9 cellular contexts compared by ENCODE assay signal in genomic region chr13:101919541-101920306, GRCh38.
DNase-seq lines count a peak whose midpoint lies in the region; TF ChIP-seq lines count a peak whose summit lies in the region.
"Had no signal": no experiment of that assay in that cellular context is flagged by ENCODE, and none has a peak within 500 bp of the region (broad histone marks: within the 10 kb centered on the region; RNA-seq: fewer than 3 reads in every experiment).

No MANE protein-coding gene starts in this region.

- TF ChIP-seq POLR2A in lower leg skin (IDR thresholded peaks at IDR 0.05) = no peak

- no TSS peak for BruUV-seq in A673 (replicated peaks; lab: Mats Ljungman, UMichigan)

- peaks cover 18% of the 10 kb centered on the region for H3K4me1 ChIP-seq in HUES6 (ENCODE audit: control insufficient read depth, insufficient read depth, low read length)
- H3K4me1 ChIP-seq in A673 (ENCODE audit: insufficient read depth, low read length, poor library complexity, severe bottlenecking) = peaks cover 13% of the 10 kb centered on the region

- intact Hi-C loops in lower leg skin (cut with DNase I; ENCODE audit: low total_unique reads) = no loop called here
- intact Hi-C loops in A673 (cut with micrococcal nuclease; ENCODE audit: unreplicated experiment) = loop anchor here (5.0 to 10.0 kb wide), 3 partner anchors 132 to 777 kb away; no protein-coding TSS in a partner anchor
- intact Hi-C loops in activated T-helper 2 cell treated with anti-CD3 and anti-CD28 coated beads, Interferon-gamma antibody, Interleukin-2, Interleukin-4, amounts not matched to agents 10 μg/mL and 5 μg/mL and 100 μg/mL, durations not matched to agents 14 hours and 24 hours and 36 hours (cut with micrococcal nuclease) = loop anchor here (5.0 to 10.0 kb wide), 2 partner anchors 505 to 1947 kb away; partner anchors contain the start of genes NALCN and ZIC5

- CTCF ChIA-PET in A673 (lab: Charles Lee) = interaction anchor here (0.7 to 0.9 kb wide), 3 partner anchors 134 to 774 kb away, joined by 3 to 5 read pairs (median 4); no protein-coding TSS in a partner anchor

- peak overlapping the region; percentile 60 for H3K4me3 ChIP-seq in HUES6 (ENCODE audit: low read depth, low read length)
- H3K4me3 ChIP-seq in lower leg skin (ENCODE audit: low read depth, poor library complexity, severe bottlenecking) = no peak overlapping the region
- H3K4me3 ChIP-seq in A673 (ENCODE audit: low read depth, low read length, poor library complexity, severe bottlenecking) = no peak overlapping the region
- H3K4me3 ChIP-seq: lung had no signal

- H3K36me3 ChIP-seq in HUES6 (ENCODE audit: control insufficient read depth, insufficient read depth, low read length) (no peaks in the 10 kb centered on the region), A673 (ENCODE audit: insufficient read depth, low read length, poor library complexity, severe bottlenecking) (no peaks in the 10 kb centered on the region)

- no peaks in the 10 kb centered on the region for H3K36me3 Mint-ChIP-seq in glutamatergic neuron (ENCODE audit: unreplicated experiment)
- no peaks in the 10 kb centered on the region for H3K36me3 Mint-ChIP-seq in activated T-helper 2 cell treated with anti-CD3 and anti-CD28 coated beads, Interferon-gamma antibody, Interleukin-2, Interleukin-4, amounts not matched to agents 10 μg/mL and 5 μg/mL and 100 μg/mL, durations not matched to agents 14 hours and 24 hours and 36 hours (ENCODE audit: low read depth)

- no peak overlapping the region for H3K27ac ChIP-seq in HUES6 (ENCODE audit: low read depth, low read length)
- no peak overlapping the region for H3K27ac ChIP-seq in A673 (ENCODE audit: low read depth, low read length, poor library complexity, severe bottlenecking)

- no peak overlapping the region for H3K9ac ChIP-seq in HUES6 (ENCODE audit: low read length)

- WGBS in lower leg skin, 2 donors = 6 to 12% methylated on average over 27 of the region's 27 CpGs

- POLR2A ChIA-PET in A673 (lab: Charles Lee; ENCODE audit: low non-redundant PET) = no interaction called here

- no peak for TF ChIP-seq CTCF in glutamatergic neuron (IDR thresholded peaks at IDR 0.05; ENCODE audit: partially characterized antibody, unreplicated experiment)
- no peak for TF ChIP-seq CTCF in lower leg skin (IDR thresholded peaks at IDR 0.05)
- TF ChIP-seq CTCF in A673 (conservative IDR thresholded peaks at IDR 0.05; ENCODE audit: low read depth, low read length) = no peak

- DNase-seq in OCI-M1 (lab: John Stamatoyannopoulos, UW) = peak; percentile 17
- peak; percentile 48 for DNase-seq in glutamatergic neuron
- DNase-seq in retina = peak; percentile 82
- DNase-seq in T1000 (lab: John Stamatoyannopoulos, UW) = no peak
- no peak for DNase-seq in lower leg skin (ENCODE audit: low spot score in 2 of 2)
- DNase-seq in A673 (ENCODE audit: low spot score) = no peak
- DNase-seq in activated T-helper 2 cell treated with anti-CD3 and anti-CD28 coated beads, Interferon-gamma antibody, Interleukin-2, Interleukin-4, amounts not matched to agents 10 μg/mL and 5 μg/mL and 100 μg/mL, durations not matched to agents 14 hours and 24 hours and 36 hours (ENCODE audit: low spot score) = no peak

- peak overlapping the region; percentile 82 for H3K4me3 Mint-ChIP-seq in glutamatergic neuron (ENCODE audit: unreplicated experiment)
- H3K4me3 Mint-ChIP-seq in activated T-helper 2 cell treated with anti-CD3 and anti-CD28 coated beads, Interferon-gamma antibody, Interleukin-2, Interleukin-4, amounts not matched to agents 10 μg/mL and 5 μg/mL and 100 μg/mL, durations not matched to agents 14 hours and 24 hours and 36 hours (ENCODE audit: low read depth) = no peak overlapping the region

- no peak overlapping the region for H3K27ac Mint-ChIP-seq in glutamatergic neuron (ENCODE audit: unreplicated experiment)
- H3K27ac Mint-ChIP-seq in activated T-helper 2 cell treated with anti-CD3 and anti-CD28 coated beads, Interferon-gamma antibody, Interleukin-2, Interleukin-4, amounts not matched to agents 10 μg/mL and 5 μg/mL and 100 μg/mL, durations not matched to agents 14 hours and 24 hours and 36 hours = no peak overlapping the region

- peaks cover 17% of the 10 kb centered on the region for H3K4me1 Mint-ChIP-seq in glutamatergic neuron (ENCODE audit: low read depth, unreplicated experiment)
- no peaks in the 10 kb centered on the region for H3K4me1 Mint-ChIP-seq in activated T-helper 2 cell treated with anti-CD3 and anti-CD28 coated beads, Interferon-gamma antibody, Interleukin-2, Interleukin-4, amounts not matched to agents 10 μg/mL and 5 μg/mL and 100 μg/mL, durations not matched to agents 14 hours and 24 hours and 36 hours (ENCODE audit: low read depth)

- H3K9me3 ChIP-seq in HUES6 (ENCODE audit: control insufficient read depth, insufficient read depth, low read depth, low read length) (no peaks in the 10 kb centered on the region), A673 (ENCODE audit: low read depth, low read length, poor library complexity, severe bottlenecking) (no peaks in the 10 kb centered on the region)

- peaks cover 7% of the 10 kb centered on the region for H3K27me3 Mint-ChIP-seq in glutamatergic neuron (ENCODE audit: unreplicated experiment)
- H3K27me3 Mint-ChIP-seq in activated T-helper 2 cell treated with anti-CD3 and anti-CD28 coated beads, Interferon-gamma antibody, Interleukin-2, Interleukin-4, amounts not matched to agents 10 μg/mL and 5 μg/mL and 100 μg/mL, durations not matched to agents 14 hours and 24 hours and 36 hours (ENCODE audit: low read depth) = peaks cover 51% of the 10 kb centered on the region

- H3K27me3 ChIP-seq in HUES6 (ENCODE audit: control insufficient read depth, insufficient read depth, low read length) (peaks cover 69% of the 10 kb centered on the region), A673 (replicated peaks; ENCODE audit: insufficient read depth, low read depth, low read length, poor library complexity) (peaks cover 50% of the 10 kb centered on the region)

- H3K9me3 Mint-ChIP-seq in glutamatergic neuron (ENCODE audit: unreplicated experiment) = peaks cover 3% of the 10 kb centered on the region
- H3K9me3 Mint-ChIP-seq in activated T-helper 2 cell treated with anti-CD3 and anti-CD28 coated beads, Interferon-gamma antibody, Interleukin-2, Interleukin-4, amounts not matched to agents 10 μg/mL and 5 μg/mL and 100 μg/mL, durations not matched to agents 14 hours and 24 hours and 36 hours = no peaks in the 10 kb centered on the region

Comparison
In these comparisons a context has a peak if more than half of its experiments do, and no peak if none do; other contexts are left out.
1. DNase-seq: peak in OCI-M1 (single experiment), glutamatergic neuron (single experiment) and retina (single experiment); none in T1000 (single experiment), lower leg skin (0 of 2), A673 (single experiment) and activated T-helper 2 cell treated with anti-CD3 and anti-CD28 coated beads, Interferon-gamma antibody, Interleukin-2, Interleukin-4, amounts not matched to agents 10 μg/mL and 5 μg/mL and 100 μg/mL, durations not matched to agents 14 hours and 24 hours and 36 hours (single experiment).